ENCODE assay signal across 1 cellular context in genomic region chr14:103052407-103052806, GRCh38.
TF ChIP-seq lines count a peak whose summit lies in the region.

No MANE protein-coding gene starts in this region.

TF ChIP-seq in GM12878, 131 proteins besides CTCF, POLR2A, EP300 and RAD21 (continued from another document):
- TF ChIP-seq SREBF1 (IDR thresholded peaks at IDR 0.05; ENCODE audit: low read length) (no peak), NR2C1 (IDR thresholded peaks at IDR 0.05) (no peak), JUNB (IDR thresholded peaks at IDR 0.05) (no peak), ZBTB11 (CRISPR knock-in tag; IDR thresholded peaks at IDR 0.05) (no peak), RCOR1 (conservative IDR thresholded peaks at IDR 0.05; ENCODE audit: low read depth, low read length) (no peak), MEF2B (IDR thresholded peaks at IDR 0.05; ENCODE audit: partially characterized antibody, poor library complexity, severe bottlenecking) (no peak), BCL3 (IDR thresholded peaks at IDR 0.05; ENCODE audit: borderline replicate concordance, insufficient read depth, low read depth, low read length, poor library complexity, severe bottlenecking) (no peak), YBX1 (IDR thresholded peaks at IDR 0.05) (no peak), ZNF24 (IDR thresholded peaks at IDR 0.05) (no peak), GATAD2B (conservative IDR thresholded peaks at IDR 0.05; ENCODE audit: low read depth) (no peak; the same call in 1 of the 2 replicates), RFX5 (IDR thresholded peaks at IDR 0.05; ENCODE audit: low read depth, low read length) (no peak), TCF3 (IDR thresholded peaks at IDR 0.05; ENCODE audit: borderline replicate concordance, insufficient read depth, low read depth, low read length) (no peak), CHD2 (IDR thresholded peaks at IDR 0.05; ENCODE audit: borderline replicate concordance, low read depth, low read length) (no peak), FOXM1 (IDR thresholded peaks at IDR 0.05; ENCODE audit: low read depth, low read length) (no peak), ZNF207 (IDR thresholded peaks at IDR 0.05; ENCODE audit: borderline replicate concordance) (no peak), IKZF2 (IDR thresholded peaks at IDR 0.05) (peak; percentile 41 to 65; a peak in 2 of 4 replicates), BHLHE40 (IDR thresholded peaks at IDR 0.05; ENCODE audit: borderline replicate concordance in 1 of 2, low read depth in 2 of 2, low read length in 1 of 2) (no peak), ASH2L (IDR thresholded peaks at IDR 0.05; ENCODE audit: borderline replicate concordance, low read depth) (no peak)
- TF ChIP-seq, protein P1, sequence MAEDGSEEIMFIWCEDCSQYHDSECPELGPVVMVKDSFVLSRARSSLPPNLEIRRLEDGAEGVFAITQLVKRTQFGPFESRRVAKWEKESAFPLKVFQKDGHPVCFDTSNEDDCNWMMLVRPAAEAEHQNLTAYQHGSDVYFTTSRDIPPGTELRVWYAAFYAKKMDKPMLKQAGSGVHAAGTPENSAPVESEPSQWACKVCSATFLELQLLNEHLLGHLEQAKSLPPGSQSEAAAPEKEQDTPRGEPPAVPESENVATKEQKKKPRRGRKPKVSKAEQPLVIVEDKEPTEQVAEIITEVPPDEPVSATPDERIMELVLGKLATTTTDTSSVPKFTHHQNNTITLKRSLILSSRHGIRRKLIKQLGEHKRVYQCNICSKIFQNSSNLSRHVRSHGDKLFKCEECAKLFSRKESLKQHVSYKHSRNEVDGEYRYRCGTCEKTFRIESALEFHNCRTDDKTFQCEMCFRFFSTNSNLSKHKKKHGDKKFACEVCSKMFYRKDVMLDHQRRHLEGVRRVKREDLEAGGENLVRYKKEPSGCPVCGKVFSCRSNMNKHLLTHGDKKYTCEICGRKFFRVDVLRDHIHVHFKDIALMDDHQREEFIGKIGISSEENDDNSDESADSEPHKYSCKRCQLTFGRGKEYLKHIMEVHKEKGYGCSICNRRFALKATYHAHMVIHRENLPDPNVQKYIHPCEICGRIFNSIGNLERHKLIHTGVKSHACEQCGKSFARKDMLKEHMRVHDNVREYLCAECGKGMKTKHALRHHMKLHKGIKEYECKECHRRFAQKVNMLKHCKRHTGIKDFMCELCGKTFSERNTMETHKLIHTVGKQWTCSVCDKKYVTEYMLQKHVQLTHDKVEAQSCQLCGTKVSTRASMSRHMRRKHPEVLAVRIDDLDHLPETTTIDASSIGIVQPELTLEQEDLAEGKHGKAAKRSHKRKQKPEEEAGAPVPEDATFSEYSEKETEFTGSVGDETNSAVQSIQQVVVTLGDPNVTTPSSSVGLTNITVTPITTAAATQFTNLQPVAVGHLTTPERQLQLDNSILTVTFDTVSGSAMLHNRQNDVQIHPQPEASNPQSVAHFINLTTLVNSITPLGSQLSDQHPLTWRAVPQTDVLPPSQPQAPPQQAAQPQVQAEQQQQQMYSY (CRISPR knock-in tag; IDR thresholded peaks at IDR 0.05): no peak
- TF ChIP-seq, protein P2, sequence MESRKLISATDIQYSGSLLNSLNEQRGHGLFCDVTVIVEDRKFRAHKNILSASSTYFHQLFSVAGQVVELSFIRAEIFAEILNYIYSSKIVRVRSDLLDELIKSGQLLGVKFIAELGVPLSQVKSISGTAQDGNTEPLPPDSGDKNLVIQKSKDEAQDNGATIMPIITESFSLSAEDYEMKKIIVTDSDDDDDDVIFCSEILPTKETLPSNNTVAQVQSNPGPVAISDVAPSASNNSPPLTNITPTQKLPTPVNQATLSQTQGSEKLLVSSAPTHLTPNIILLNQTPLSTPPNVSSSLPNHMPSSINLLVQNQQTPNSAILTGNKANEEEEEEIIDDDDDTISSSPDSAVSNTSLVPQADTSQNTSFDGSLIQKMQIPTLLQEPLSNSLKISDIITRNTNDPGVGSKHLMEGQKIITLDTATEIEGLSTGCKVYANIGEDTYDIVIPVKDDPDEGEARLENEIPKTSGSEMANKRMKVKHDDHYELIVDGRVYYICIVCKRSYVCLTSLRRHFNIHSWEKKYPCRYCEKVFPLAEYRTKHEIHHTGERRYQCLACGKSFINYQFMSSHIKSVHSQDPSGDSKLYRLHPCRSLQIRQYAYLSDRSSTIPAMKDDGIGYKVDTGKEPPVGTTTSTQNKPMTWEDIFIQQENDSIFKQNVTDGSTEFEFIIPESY (IDR thresholded peaks at IDR 0.05): no peak
- TF ChIP-seq, protein P3, sequence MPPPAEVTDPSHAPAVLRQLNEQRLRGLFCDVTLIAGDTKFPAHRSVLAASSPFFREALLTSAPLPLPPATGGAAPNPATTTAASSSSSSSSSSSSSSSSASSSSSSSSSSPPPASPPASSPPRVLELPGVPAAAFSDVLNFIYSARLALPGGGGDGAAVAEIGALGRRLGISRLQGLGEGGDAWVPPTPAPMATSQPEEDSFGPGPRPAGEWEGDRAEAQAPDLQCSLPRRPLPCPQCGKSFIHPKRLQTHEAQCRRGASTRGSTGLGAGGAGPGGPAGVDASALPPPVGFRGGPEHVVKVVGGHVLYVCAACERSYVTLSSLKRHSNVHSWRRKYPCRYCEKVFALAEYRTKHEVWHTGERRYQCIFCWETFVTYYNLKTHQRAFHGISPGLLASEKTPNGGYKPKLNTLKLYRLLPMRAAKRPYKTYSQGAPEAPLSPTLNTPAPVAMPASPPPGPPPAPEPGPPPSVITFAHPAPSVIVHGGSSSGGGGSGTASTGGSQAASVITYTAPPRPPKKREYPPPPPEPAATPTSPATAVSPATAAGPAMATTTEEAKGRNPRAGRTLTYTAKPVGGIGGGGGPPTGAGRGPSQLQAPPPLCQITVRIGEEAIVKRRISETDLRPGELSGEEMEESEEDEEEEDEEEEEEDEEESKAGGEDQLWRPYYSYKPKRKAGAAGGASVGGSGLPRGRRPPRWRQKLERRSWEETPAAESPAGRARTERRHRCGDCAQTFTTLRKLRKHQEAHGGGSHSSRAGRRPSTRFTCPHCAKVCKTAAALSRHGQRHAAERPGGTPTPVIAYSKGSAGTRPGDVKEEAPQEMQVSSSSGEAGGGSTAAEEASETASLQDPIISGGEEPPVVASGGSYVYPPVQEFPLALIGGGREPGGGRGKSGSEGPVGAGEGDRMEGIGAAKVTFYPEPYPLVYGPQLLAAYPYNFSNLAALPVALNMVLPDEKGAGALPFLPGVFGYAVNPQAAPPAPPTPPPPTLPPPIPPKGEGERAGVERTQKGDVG (CRISPR knock-in tag; IDR thresholded peaks at IDR 0.05): no peak
